Comparison of ENCODE assay signal across 6 cellular contexts in genomic region chr16:29812754-29813643, GRCh38. TPM values are rescaled to one million over a fixed set of nuclear protein-coding genes. Genes with fewer than 3 reads are reported as not detected.
DNase-seq lines count a peak whose midpoint lies in the region; ATAC-seq and TF ChIP-seq lines count a peak whose summit lies in the region.

No MANE protein-coding gene starts in this region.

- H3K27ac ChIP-seq in left ventricle myocardium inferior (replicated peaks): peak overlapping the region; percentile 97
- peak overlapping the region; percentile 92 to 96 for H3K27ac ChIP-seq in thoracic aorta

- intact Hi-C loops in left ventricle myocardium inferior (cut with micrococcal nuclease): no loop called here

- CTCF ChIA-PET in HEK293T (lab: Yijun Ruan, JAX): interaction anchor here (0.6 kb wide), 1 partner anchor 1136 kb away, joined by 3 read pairs; no protein-coding TSS in a partner anchor

- H3K4me3 Mint-ChIP-seq in activated T-cell treated with anti-CD3 and anti-CD28 coated beads, Interleukin-2, amount 50 U/mL, for 4 hours: peak overlapping the region; percentile 78

- H3K4me3 ChIP-seq in left ventricle myocardium inferior (peak overlapping the region; percentile 75), thoracic aorta (peak overlapping the region; percentile 79)

- no peak for DNase-seq in activated T-cell treated with anti-CD3 and anti-CD28 coated beads, Interleukin-2, amount 50 U/mL, for 4 hours
- no peak for DNase-seq in activated T-cell treated with anti-CD3 and anti-CD28 coated beads for 4 hours
- no peak for DNase-seq in left ventricle myocardium inferior
- no peak for DNase-seq in thoracic aorta (ENCODE audit: low spot score)
- no peak for DNase-seq in HEK293T (ENCODE audit: extremely low spot score)
- DNase-seq in 8988T: no peak

- H3K4me1 Mint-ChIP-seq in activated T-cell treated with anti-CD3 and anti-CD28 coated beads, Interleukin-2, amount 50 U/mL, for 4 hours (ENCODE audit: low read depth): peaks cover 66% of the 10 kb centered on the region

- TF ChIP-seq CTCF in left ventricle myocardium inferior (IDR thresholded peaks at IDR 0.05; ENCODE audit: borderline replicate concordance): no peak
- no peak for TF ChIP-seq CTCF in thoracic aorta (IDR thresholded peaks at IDR 0.05)

- H3K9me3 Mint-ChIP-seq in activated T-cell treated with anti-CD3 and anti-CD28 coated beads, Interleukin-2, amount 50 U/mL, for 4 hours: no peaks in the 10 kb centered on the region

- H3K9me3 ChIP-seq in left ventricle myocardium inferior (replicated peaks) (no peaks in the 10 kb centered on the region), thoracic aorta (no peaks in the 10 kb centered on the region)

- H3K27me3 Mint-ChIP-seq in activated T-cell treated with anti-CD3 and anti-CD28 coated beads, Interleukin-2, amount 50 U/mL, for 4 hours (ENCODE audit: low read depth): no peaks in the 10 kb centered on the region

- POLR2A ChIA-PET in HEK293T (lab: Yijun Ruan, JAX): interaction anchor here (0.8 to 10.8 kb wide), 5 partner anchors 9 to 279 kb away, joined by 3 to 176 read pairs (median 4); partner anchors contain the start of genes KIF22 and MAZ

- peaks cover 12% of the 10 kb centered on the region for H3K36me3 Mint-ChIP-seq in activated T-cell treated with anti-CD3 and anti-CD28 coated beads, Interleukin-2, amount 50 U/mL, for 4 hours (ENCODE audit: insufficient read depth)

- H3K36me3 ChIP-seq in left ventricle myocardium inferior (peaks cover 28% of the 10 kb centered on the region), thoracic aorta (peaks cover 9% of the 10 kb centered on the region)

- H3K4me1 ChIP-seq in left ventricle myocardium inferior: peaks cover 93% of the 10 kb centered on the region
- peaks cover 57 to 77% of the 10 kb centered on the region in 2 donors for H3K4me1 ChIP-seq in thoracic aorta (ENCODE audit: control insufficient read depth in 1 of 2, low read depth in 2 of 2)

- ATAC-seq in activated T-cell treated with anti-CD3 and anti-CD28 coated beads, Interleukin-2, amount 50 U/mL, for 4 hours: no peak
- no peak for ATAC-seq in thoracic aorta (ENCODE audit: insufficient number of reproducible peaks, low FRiP score, low read depth)

- no peaks in the 10 kb centered on the region for H3K27me3 ChIP-seq in left ventricle myocardium inferior (ENCODE audit: low read depth)
- H3K27me3 ChIP-seq in thoracic aorta (replicated peaks; ENCODE audit: insufficient read depth): no peaks in the 10 kb centered on the region

TF ChIP-seq in HEK293T, 16 proteins besides CTCF, POLR2A, EP300 and RAD21:
- TF ChIP-seq FOXA1 (IDR thresholded peaks at IDR 0.05) (no peak), ZNF384 (IDR thresholded peaks at IDR 0.05) (no peak), BHLHE40 (IDR thresholded peaks at IDR 0.05; ENCODE audit: borderline replicate concordance) (no peak), ARNT (IDR thresholded peaks at IDR 0.05) (no peak), NFRKB (IDR thresholded peaks at IDR 0.05) (no peak), L3MBTL2 (conservative IDR thresholded peaks at IDR 0.05) (no peak)

RNA-seq across cellular contexts. Expression of gene PRRT2, which starts 1.0 kb away (rescaled TPM):
- total RNA-seq in activated T-cell treated with anti-CD3 and anti-CD28 coated beads, Interleukin-2, amount 50 U/mL, for 4 hours: 1 to 10 TPM in 1 of 3 donors, under 1 TPM in 2; 0.34 to 1.6 (median 0.76) TPM
- total RNA-seq in left ventricle myocardium inferior (2.1 TPM), thoracic aorta (10 to 100 TPM; 39.4 to 40.8 TPM)

RNA-seq across cellular contexts. Expression of gene PAGR1, which starts 3.0 kb away (rescaled TPM):
- total RNA-seq in activated T-cell treated with anti-CD3 and anti-CD28 coated beads, Interleukin-2, amount 50 U/mL, for 4 hours: 10 to 100 TPM; 35.2 to 40.9 (median 40.7) TPM
- 12.9 TPM for total RNA-seq in left ventricle myocardium inferior
- total RNA-seq in thoracic aorta: 10 to 100 TPM; 40.8 to 45.2 TPM

RNA-seq across cellular contexts. Expression of gene MAZ, which starts 6.7 kb away (rescaled TPM):
- 100 to 1,000 TPM; 321 to 471 (median 409) TPM for total RNA-seq in activated T-cell treated with anti-CD3 and anti-CD28 coated beads, Interleukin-2, amount 50 U/mL, for 4 hours
- 77.6 TPM for total RNA-seq in left ventricle myocardium inferior
- total RNA-seq in thoracic aorta: 10 to 100 TPM; 73.0 to 99.4 TPM

RNA-seq across cellular contexts. Expression of gene MVP, which starts 7.3 kb away (rescaled TPM):
- total RNA-seq in activated T-cell treated with anti-CD3 and anti-CD28 coated beads, Interleukin-2, amount 50 U/mL, for 4 hours: 10 to 100 TPM; 80.6 to 86.4 (median 85.8) TPM
- 38.6 TPM for total RNA-seq in left ventricle myocardium inferior
- total RNA-seq in thoracic aorta: 100 to 1,000 TPM; 175 to 190 TPM

RNA-seq across cellular contexts. Expression of gene KIF22, which starts 22.4 kb away (rescaled TPM):
- 10 to 100 TPM; 73.5 to 82.2 (median 79.7) TPM for total RNA-seq in activated T-cell treated with anti-CD3 and anti-CD28 coated beads, Interleukin-2, amount 50 U/mL, for 4 hours
- 46.9 TPM for total RNA-seq in left ventricle myocardium inferior
- 10 to 100 TPM; 11.4 to 15.2 TPM for total RNA-seq in thoracic aorta

Comparison
In these comparisons a context has a peak if more than half of its experiments do, and no peak if none do; other contexts are left out.
1. RNA of gene PRRT2, which starts 1.0 kb away (total RNA-seq): 39.4 to 40.8 TPM in thoracic aorta; 2.1 TPM in left ventricle myocardium inferior (single experiment) and 0.34 to 1.6 TPM in activated T-cell treated with anti-CD3 and anti-CD28 coated beads, Interleukin-2, amount 50 U/mL, for 4 hours; every median in the first group is over 10 times any median in the second.